Comparison of ENCODE assay signal across 8 cellular contexts in genomic region chr7:146019041-146020004, GRCh38.
A peak's percentile ranks its signal among the peaks of the same experiment; 100 is the strongest.
DNase-seq lines count a peak whose midpoint lies in the region; ATAC-seq and TF ChIP-seq lines count a peak whose summit lies in the region.
"Not testable (repeated sequence)": the region's sequence is repeated elsewhere in the genome, so short reads cannot be mapped to it uniquely, and the experiment has no call there.

No MANE protein-coding gene starts in this region.

- not testable (repeated sequence) for H3K36me3 Mint-ChIP-seq in CD8-positive, alpha-beta memory T cell
- H3K36me3 Mint-ChIP-seq in WTC11 = peaks cover 12% of the 10 kb centered on the region

- H3K4me1 Mint-ChIP-seq in CD8-positive, alpha-beta memory T cell = not testable (repeated sequence)
- H3K4me1 Mint-ChIP-seq in WTC11 = peaks cover 32% of the 10 kb centered on the region

- H3K4me3 ChIP-seq in CD8-positive, alpha-beta memory T cell (ENCODE audit: low read length); KMS-11 (IDR thresholded peaks at IDR 0.05; ENCODE audit: insufficient read depth, low read depth, low read length): not testable (repeated sequence)
- H3K4me3 ChIP-seq in HUES48 (ENCODE audit: low read depth, low read length) (peak overlapping the region; percentile 35; the same call in 1 of the 2 replicates), iPS-15b (ENCODE audit: low read depth, low read length) (peak overlapping the region; percentile 32), smooth muscle cell (peak overlapping the region; percentile 8)

- not testable (repeated sequence) for H3K36me3 ChIP-seq in CD8-positive, alpha-beta memory T cell (ENCODE audit: insufficient read depth, low read length); HUES48 (ENCODE audit: control insufficient read depth, insufficient read depth, low read length); KMS-11 (ENCODE audit: insufficient read depth); iPS-15b (ENCODE audit: control insufficient read depth, insufficient read depth, low read length); smooth muscle cell (ENCODE audit: low read depth)

- not testable (repeated sequence) for H4K20me1 ChIP-seq in KMS-11 (ENCODE audit: insufficient read depth); smooth muscle cell (ENCODE audit: low read depth)

- H3K4me3 Mint-ChIP-seq in CD8-positive, alpha-beta memory T cell = not testable (repeated sequence)
- peak overlapping the region; percentile 69 for H3K4me3 Mint-ChIP-seq in WTC11

- H3F3A ChIP-seq in smooth muscle cell (ENCODE audit: low read depth) = not testable (repeated sequence)

- H3K27ac ChIP-seq in CD8-positive, alpha-beta memory T cell (ENCODE audit: low read depth, low read length) = peak overlapping the region; percentile 47
- not testable (repeated sequence) for H3K27ac ChIP-seq in HUES48 (ENCODE audit: low read depth, low read length); KMS-11; smooth muscle cell (ENCODE audit: low read depth)

- not testable (repeated sequence) for H3K4me1 ChIP-seq in CD8-positive, alpha-beta memory T cell (ENCODE audit: insufficient read depth, low read length); KMS-11 (ENCODE audit: low read depth, poor library complexity, severe bottlenecking); iPS-15b (ENCODE audit: control insufficient read depth, insufficient read depth, low read length); smooth muscle cell (ENCODE audit: low read depth)
- peaks cover 14% of the 10 kb centered on the region for H3K4me1 ChIP-seq in HUES48 (ENCODE audit: control insufficient read depth, insufficient read depth, low read length)

- H3K27me3 Mint-ChIP-seq in CD8-positive, alpha-beta memory T cell; WTC11 (ENCODE audit: low read depth): not testable (repeated sequence)

- 73% methylated on average over 32 of the region's 33 CpGs for WGBS in smooth muscle cell (ENCODE audit: low lambda C conversion rate)

- not testable (repeated sequence) for TF ChIP-seq CTCF in KMS-11 (conservative IDR thresholded peaks at IDR 0.05; ENCODE audit: low read depth, low read length); WTC11 (IDR thresholded peaks at IDR 0.05); smooth muscle cell (IDR thresholded peaks at IDR 0.05; ENCODE audit: borderline replicate concordance, insufficient read depth, poor library complexity, severe bottlenecking)

- peak overlapping the region; percentile 57 for H2AFZ ChIP-seq in KMS-11 (ENCODE audit: low read depth)
- not testable (repeated sequence) for H2AFZ ChIP-seq in smooth muscle cell (ENCODE audit: low read depth)

- H3K9me3 ChIP-seq in CD8-positive, alpha-beta memory T cell (ENCODE audit: low read length); HUES48 (ENCODE audit: control insufficient read depth, insufficient read depth, low read length); iPS-15b (ENCODE audit: control insufficient read depth, insufficient read depth, low read length); smooth muscle cell (replicated peaks; ENCODE audit: low read depth): not testable (repeated sequence)

- not testable (repeated sequence) for H3K27ac Mint-ChIP-seq in CD8-positive, alpha-beta memory T cell
- peak overlapping the region; percentile 81; the same call in 1 of the 2 replicates for H3K27ac Mint-ChIP-seq in WTC11

- not testable (repeated sequence) for H3K27me3 ChIP-seq in CD8-positive, alpha-beta memory T cell (ENCODE audit: insufficient read depth, low read length, poor library complexity, severe bottlenecking); HUES48 (ENCODE audit: control insufficient read depth, insufficient read depth, low read length); KMS-11 (ENCODE audit: insufficient read depth, low read depth); iPS-15b (ENCODE audit: control insufficient read depth, insufficient read depth, low read length); smooth muscle cell (ENCODE audit: low read depth)

- H3K9ac ChIP-seq in HUES48 (ENCODE audit: low read depth, low read length); iPS-15b (ENCODE audit: low read depth, low read length); smooth muscle cell (ENCODE audit: low read depth): not testable (repeated sequence)
- H3K9ac ChIP-seq in KMS-11 = peak overlapping the region; percentile 22; the same call in 1 of the 2 replicates

- peaks cover 2 to 12% (median 5%) of the 10 kb centered on the region in 5 donors for H3K9me3 Mint-ChIP-seq in CD8-positive, alpha-beta memory T cell
- H3K9me3 Mint-ChIP-seq in WTC11 = peaks cover 11% of the 10 kb centered on the region

- not testable (repeated sequence) for H3K4me2 ChIP-seq in KMS-11, smooth muscle cell

- DNase-seq in CD8-positive, alpha-beta memory T cell; smooth muscle cell (lab: John Stamatoyannopoulos, UW; ENCODE audit: unreplicated experiment): not testable (repeated sequence)
- peak; percentile 53 for DNase-seq in ELF-1 (ENCODE audit: low read depth, low spot score)
- DNase-seq in RPMI8226 = peak; percentile 11
- peak; percentile 19 for DNase-seq in WTC11 (ENCODE audit: low spot score)

- POLR2A ChIA-PET in CD8-positive, alpha-beta memory T cell (lab: Charles Lee); WTC11 (lab: Charles Lee): not testable (repeated sequence)

- CTCF ChIA-PET in CD8-positive, alpha-beta memory T cell (lab: Charles Lee); WTC11 (lab: Charles Lee): not testable (repeated sequence)

- not testable (repeated sequence) for H3K79me2 ChIP-seq in KMS-11 (ENCODE audit: insufficient read depth, low read depth); smooth muscle cell (ENCODE audit: low read depth)

- ATAC-seq in WTC11 = not testable (repeated sequence)
